In genomic region chr1:232489256-232489655, GRCh38 we compare ENCODE assay signal across 2 cellular contexts.
A peak's percentile ranks its signal among the peaks of the same experiment; 100 is the strongest.
TF ChIP-seq lines count a peak whose summit lies in the region.

No MANE protein-coding gene starts in this region.

TF ChIP-seq in HepG2, 621 proteins besides CTCF, POLR2A, EP300 and RAD21:
- TF ChIP-seq CEBPB (IDR thresholded peaks at IDR 0.05; ENCODE audit: borderline replicate concordance, low read depth, low read length) (peak; percentile 56), ZNF354B (CRISPR knock-in tag; IDR thresholded peaks at IDR 0.05) (no peak)

TF ChIP-seq in H1, 55 proteins besides CTCF, POLR2A, EP300 and RAD21:
- TF ChIP-seq E2F6 (IDR thresholded peaks at IDR 0.05): no peak
- TF ChIP-seq CEBPB (IDR thresholded peaks at IDR 0.05; ENCODE audit: low read depth, low read length): peak; percentile 43; the same call in 1 of the 2 replicates
